In the genomic region with DNA sequence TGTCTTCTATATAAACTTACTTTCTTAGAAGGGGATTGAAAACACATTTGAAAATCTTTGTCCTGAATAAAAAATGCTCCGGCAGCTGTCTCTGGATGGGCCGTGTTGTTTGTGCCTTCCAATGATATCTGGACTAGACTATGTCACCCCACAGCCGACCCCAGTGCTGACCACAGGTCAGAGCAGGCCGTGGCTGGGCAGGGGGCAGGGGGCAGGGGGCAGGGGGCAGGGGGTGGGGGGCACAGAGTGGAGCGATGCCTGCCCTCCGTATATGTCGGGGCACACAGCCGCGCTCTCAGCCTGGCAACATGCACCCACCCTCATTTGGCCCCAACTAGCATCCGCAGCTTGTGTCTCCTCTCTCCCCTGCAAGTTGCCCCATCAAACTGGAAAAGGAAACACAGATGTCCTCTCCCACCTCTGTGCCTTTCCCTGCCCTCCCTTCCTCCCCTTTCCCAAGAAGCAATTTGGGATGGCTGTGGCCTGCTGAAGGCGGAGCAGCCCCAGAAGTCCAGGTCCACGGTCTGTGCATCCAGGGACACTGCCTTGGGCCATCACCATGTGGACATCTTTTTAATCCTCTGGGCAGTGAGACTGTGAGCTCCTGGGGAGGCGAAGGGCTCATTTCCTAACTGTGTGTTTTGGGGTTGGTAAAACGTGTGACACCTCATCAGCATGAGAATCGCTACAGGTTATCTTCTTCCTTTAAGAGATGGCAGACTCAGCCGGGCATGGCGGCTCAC, we compare ENCODE assay signal across 15 cellular contexts.
DNase-seq lines count a peak whose midpoint lies in the region; ATAC-seq and TF ChIP-seq lines count a peak whose summit lies in the region.
"Had no signal": no experiment of that assay in that cellular context is flagged by ENCODE, and none has a peak within 500 bp of the region (broad histone marks: within the 10 kb centered on the region; RNA-seq: fewer than 3 reads in every experiment).

No MANE protein-coding gene starts in this region.

- no peaks in the 10 kb centered on the region for H3K27me3 Mint-ChIP-seq in endodermal cell (ENCODE audit: insufficient read depth)
- H3K27me3 Mint-ChIP-seq in neural progenitor cell (ENCODE audit: insufficient read depth, low read depth) = peaks cover 9% of the 10 kb centered on the region
- H3K27me3 Mint-ChIP-seq in effector memory CD8-positive, alpha-beta T cell = peaks cover 0 to 46% of the 10 kb centered on the region in 2 donors

- H3K27me3 ChIP-seq in left ventricle myocardium inferior (ENCODE audit: low read depth) (peaks cover 36% of the 10 kb centered on the region), endodermal cell (ENCODE audit: control insufficient read depth, insufficient read depth, low read length, poor library complexity, severe bottlenecking) (no peaks in the 10 kb centered on the region), neural progenitor cell (no peaks in the 10 kb centered on the region), tibial artery (peaks cover 0 to 6% of the 10 kb centered on the region in 2 donors)

- H3K36me3 Mint-ChIP-seq in endodermal cell (ENCODE audit: low read depth) (no peaks in the 10 kb centered on the region), neural progenitor cell (peaks cover 2% of the 10 kb centered on the region)
- no peaks in the 10 kb centered on the region for H3K36me3 Mint-ChIP-seq in effector memory CD8-positive, alpha-beta T cell (ENCODE audit: insufficient read depth)

- H4K20me1 ChIP-seq in neural progenitor cell (ENCODE audit: low read depth) = no peaks in the 10 kb centered on the region

- no peak overlapping the region for H3K9ac ChIP-seq in endodermal cell (ENCODE audit: extremely low read depth, low read length, poor library complexity, severe bottlenecking)
- no peak overlapping the region for H3K9ac ChIP-seq in neural progenitor cell

- ATAC-seq in left ventricle myocardium superior = no peak
- ATAC-seq in effector memory CD8-positive, alpha-beta T cell (replicated peaks) = no peak
- ATAC-seq: HCT116 had no signal

- intact Hi-C loops in left ventricle myocardium superior (cut with micrococcal nuclease) (no loop called here), left ventricle myocardium inferior (cut with micrococcal nuclease) (no loop called here), tibial artery (cut with DNase I; ENCODE audit: low total_unique reads) (no loop called here)

- no peaks in the 10 kb centered on the region for H3F3A ChIP-seq in neural progenitor cell (ENCODE audit: low read depth)

- H3K27ac Mint-ChIP-seq in endodermal cell (no peak overlapping the region), neural progenitor cell (peak overlapping the region; percentile 98)
- H3K27ac Mint-ChIP-seq in effector memory CD8-positive, alpha-beta T cell = no peak overlapping the region

- H3K36me3 ChIP-seq in left ventricle myocardium inferior (no peaks in the 10 kb centered on the region), endodermal cell (ENCODE audit: control insufficient read depth, insufficient read depth, low read length) (no peaks in the 10 kb centered on the region), neural progenitor cell (no peaks in the 10 kb centered on the region), tibial artery (no peaks in the 10 kb centered on the region)

- H3K4me3 ChIP-seq in left ventricle myocardium inferior (no peak overlapping the region), endodermal cell (ENCODE audit: low read length) (no peak overlapping the region), neural progenitor cell (no peak overlapping the region), tibial artery (no peak overlapping the region)

- 85 to 88% methylated on average over 8 to 16 of the region's 17 CpGs for WGBS in endodermal cell (ENCODE audit: insufficient coverage in 1 of 2, insufficient read length in 1 of 2), 2 experiments

- H3K9me3 Mint-ChIP-seq in endodermal cell (peaks cover 16% of the 10 kb centered on the region), neural progenitor cell (peaks cover 9% of the 10 kb centered on the region)
- H3K9me3 Mint-ChIP-seq in effector memory CD8-positive, alpha-beta T cell = peaks cover 8 to 12% of the 10 kb centered on the region in 2 donors

- H3K4me1 ChIP-seq in left ventricle myocardium inferior (no peaks in the 10 kb centered on the region), endodermal cell (ENCODE audit: control insufficient read depth, insufficient read depth, low read length) (no peaks in the 10 kb centered on the region), neural progenitor cell (no peaks in the 10 kb centered on the region), tibial artery (no peaks in the 10 kb centered on the region)

- H3K4me3 Mint-ChIP-seq in endodermal cell (no peak overlapping the region), neural progenitor cell (no peak overlapping the region)
- no peak overlapping the region for H3K4me3 Mint-ChIP-seq in effector memory CD8-positive, alpha-beta T cell

- no peak for TF ChIP-seq CTCF in left ventricle myocardium inferior (IDR thresholded peaks at IDR 0.05; ENCODE audit: borderline replicate concordance)
- TF ChIP-seq CTCF in endodermal cell (conservative IDR thresholded peaks at IDR 0.05) = no peak
- TF ChIP-seq CTCF in neural progenitor cell (IDR thresholded peaks at IDR 0.05) = no peak
- no peak for TF ChIP-seq CTCF in tibial artery (IDR thresholded peaks at IDR 0.05)

- no peaks in the 10 kb centered on the region for H3K79me2 ChIP-seq in neural progenitor cell (ENCODE audit: low read depth)

- H3K4me2 ChIP-seq in neural progenitor cell = no peak overlapping the region

- peaks cover 8% of the 10 kb centered on the region for H3K4me1 Mint-ChIP-seq in endodermal cell
- H3K4me1 Mint-ChIP-seq in neural progenitor cell = peaks cover 20% of the 10 kb centered on the region
- peaks cover 0 to 4% of the 10 kb centered on the region in 2 donors for H3K4me1 Mint-ChIP-seq in effector memory CD8-positive, alpha-beta T cell (ENCODE audit: low read depth in 2 of 2)

- DNase-seq in left ventricle myocardium superior = peak; percentile 8
- no peak for DNase-seq in left ventricle myocardium inferior
- DNase-seq in endodermal cell = peak; percentile 15
- no peak for DNase-seq in neural progenitor cell (ENCODE audit: low spot score)
- DNase-seq in ureter (ENCODE audit: low spot score) = peak; percentile 25
- DNase-seq in DMS153 (lab: John Stamatoyannopoulos, UW) = no peak
- DNase-seq in effector memory CD8-positive, alpha-beta T cell = no peak
- DNase-seq in tibial artery = no peak
- DNase-seq: C1 segment of cervical spinal cord, MV-4-11, NCI-H146, NCI-H345, NCI-H526 treated with DMSO at 0.1 percent for 48 hours had no signal

- no peak overlapping the region for H2AFZ ChIP-seq in neural progenitor cell (replicated peaks)

- H3K27ac ChIP-seq in left ventricle myocardium inferior (replicated peaks) = no peak overlapping the region
- no peak overlapping the region for H3K27ac ChIP-seq in endodermal cell (ENCODE audit: low read depth, low read length)
- H3K27ac ChIP-seq in neural progenitor cell = no peak overlapping the region
- H3K27ac ChIP-seq in tibial artery = no peak overlapping the region
- H3K27ac ChIP-seq: RWPE1 had no signal

- H3K9me3 ChIP-seq in left ventricle myocardium inferior (replicated peaks) (peaks cover 17% of the 10 kb centered on the region), endodermal cell (ENCODE audit: control insufficient read depth, low read length) (peaks cover 7% of the 10 kb centered on the region), neural progenitor cell (ENCODE audit: low read depth) (no peaks in the 10 kb centered on the region), tibial artery (no peaks in the 10 kb centered on the region)

Comparison
In these comparisons a context has a peak if more than half of its experiments do, and no peak if none do; other contexts are left out.
1. DNase-seq: peak in left ventricle myocardium superior (single experiment), endodermal cell (single experiment) and ureter (single experiment); none in left ventricle myocardium inferior (single experiment), neural progenitor cell (single experiment), DMS153 (single experiment), effector memory CD8-positive, alpha-beta T cell (0 of 3) and tibial artery (0 of 2).